In genomic region chr12:104643093-104643646, GRCh38 we compare ENCODE assay signal across 12 cellular contexts.
DNase-seq lines count a peak whose midpoint lies in the region; ATAC-seq and TF ChIP-seq lines count a peak whose summit lies in the region.
"Had no signal": no experiment of that assay in that cellular context is flagged by ENCODE, and none has a peak within 500 bp of the region (broad histone marks: within the 10 kb centered on the region; RNA-seq: fewer than 3 reads in every experiment).

No MANE protein-coding gene starts in this region.

- ATAC-seq in GM18870 (IDR thresholded peaks at IDR 0.05; ENCODE audit: unreplicated experiment) = no peak
- ATAC-seq: activated T-cell treated with anti-CD3 and anti-CD28 coated beads, Interleukin-2, amount 50 U/mL, for 4 hours; left colon had no signal

- H3K36me3 ChIP-seq in GM06990 (ENCODE audit: control insufficient read depth, insufficient read depth, low read length) = no peaks in the 10 kb centered on the region; the same call in none of the 2 replicates

- no peak overlapping the region for H3K4me3 Mint-ChIP-seq in activated naive CD8-positive, alpha-beta T cell treated with anti-CD3 and anti-CD28 coated beads for 36 hours
- no peak overlapping the region for H3K4me3 Mint-ChIP-seq in neural crest cell
- H3K4me3 Mint-ChIP-seq: activated T-cell treated with anti-CD3 and anti-CD28 coated beads, Interleukin-2, amount 50 U/mL, for 4 hours had no signal

- peaks cover 40% of the 10 kb centered on the region for H3K36me3 Mint-ChIP-seq in activated naive CD8-positive, alpha-beta T cell treated with anti-CD3 and anti-CD28 coated beads for 36 hours
- H3K36me3 Mint-ChIP-seq in neural crest cell (ENCODE audit: low read depth) = peaks cover 5% of the 10 kb centered on the region

- no peak overlapping the region for H3K4me3 ChIP-seq in GM06990 (replicated peaks; ENCODE audit: low read depth, low read length)
- H3K4me3 ChIP-seq in Jurkat, Clone E6-1 (ENCODE audit: low read length) = no peak overlapping the region

- DNase-seq in GM06990 (ENCODE audit: extremely low read depth, insufficient read length) (peak; percentile 51), neural crest cell (ENCODE audit: low read depth, low spot score) (no peak), NCI-H748 treated with DMSO at 0.1 percent for 48 hours (lab: John Stamatoyannopoulos, UW) (no peak), SHP77 (lab: John Stamatoyannopoulos, UW) (no peak)
- DNase-seq in Jurkat, Clone E6-1 (ENCODE audit: low read depth, low spot score) = peak; percentile 57
- no peak for DNase-seq in activated naive CD8-positive, alpha-beta T cell treated with anti-CD3 and anti-CD28 coated beads for 36 hours
- DNase-seq: activated T-cell treated with anti-CD3 and anti-CD28 coated beads, Interleukin-2, amount 50 U/mL, for 4 hours; DMS79 treated with DMSO at 0.1 percent for 48 hours; foreskin fibroblast; left colon; NCI-H69 had no signal

- peaks cover 14% of the 10 kb centered on the region for H3K9me3 Mint-ChIP-seq in activated naive CD8-positive, alpha-beta T cell treated with anti-CD3 and anti-CD28 coated beads for 36 hours
- H3K9me3 Mint-ChIP-seq in neural crest cell = peaks cover 4% of the 10 kb centered on the region

- H3K27ac Mint-ChIP-seq in activated naive CD8-positive, alpha-beta T cell treated with anti-CD3 and anti-CD28 coated beads for 36 hours = peak overlapping the region; percentile 19
- peak overlapping the region; percentile 63 for H3K27ac Mint-ChIP-seq in neural crest cell (ENCODE audit: unreplicated experiment)

- H3K4me1 Mint-ChIP-seq in activated naive CD8-positive, alpha-beta T cell treated with anti-CD3 and anti-CD28 coated beads for 36 hours = peaks cover 28% of the 10 kb centered on the region
- peaks cover 10% of the 10 kb centered on the region for H3K4me1 Mint-ChIP-seq in neural crest cell

- TF ChIP-seq CTCF in GM06990 (IDR thresholded peaks at IDR 0.05; ENCODE audit: insufficient read depth, low read length, poor library complexity, severe bottlenecking) (no peak), neural crest cell (conservative IDR thresholded peaks at IDR 0.05) (no peak)

- H3K27me3 ChIP-seq in GM06990 (replicated peaks; ENCODE audit: control insufficient read depth, insufficient read depth, low read length) = no peaks in the 10 kb centered on the region

- H3K27me3 Mint-ChIP-seq in activated naive CD8-positive, alpha-beta T cell treated with anti-CD3 and anti-CD28 coated beads for 36 hours = no peaks in the 10 kb centered on the region
- H3K27me3 Mint-ChIP-seq in neural crest cell (ENCODE audit: low read depth) = no peaks in the 10 kb centered on the region

Comparison
In these comparisons a context has a peak if more than half of its experiments do, and no peak if none do; other contexts are left out.
1. DNase-seq: peak in GM06990 (single experiment) and Jurkat, Clone E6-1 (single experiment); none in activated naive CD8-positive, alpha-beta T cell treated with anti-CD3 and anti-CD28 coated beads for 36 hours (single experiment), neural crest cell (single experiment), NCI-H748 treated with DMSO at 0.1 percent for 48 hours (single experiment) and SHP77 (0 of 2).